In the genomic region with DNA sequence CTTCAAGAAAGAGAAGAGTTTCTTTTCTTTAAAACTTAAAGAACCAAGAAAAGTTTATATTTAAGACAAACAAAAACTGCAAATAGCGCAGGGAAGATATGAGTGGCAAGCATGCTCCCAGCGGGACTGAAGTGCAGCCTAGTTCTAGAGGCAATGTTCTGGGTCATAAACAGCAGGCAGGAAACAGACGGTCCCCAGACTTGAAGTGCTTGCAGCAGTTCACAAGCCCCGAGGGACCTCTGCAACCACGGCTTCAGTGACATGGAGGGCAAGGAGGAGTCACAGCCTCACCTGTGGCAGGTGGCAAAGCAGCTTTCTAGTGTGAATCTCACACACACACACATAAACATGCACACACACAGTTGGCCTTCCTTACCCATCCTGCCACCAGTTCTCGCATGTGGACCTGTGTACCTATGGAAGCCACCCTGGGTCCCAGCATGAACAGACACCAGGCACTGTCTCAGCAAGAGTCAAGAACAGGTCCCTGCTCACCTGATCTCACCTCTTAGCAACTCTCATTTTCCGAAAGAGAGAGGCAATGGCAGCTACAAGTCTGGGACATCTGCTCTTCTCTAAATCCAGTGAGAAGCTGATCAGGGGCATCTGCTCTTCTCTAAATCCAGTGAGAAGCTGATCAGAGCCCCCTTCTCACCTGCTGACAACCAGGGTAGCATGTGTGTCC, we compare ENCODE assay signal across 8 cellular contexts.
DNase-seq lines count a peak whose midpoint lies in the region; ATAC-seq and TF ChIP-seq lines count a peak whose summit lies in the region.

No MANE protein-coding gene starts in this region.

- intact Hi-C loops in activated naive CD4-positive, alpha-beta T cell treated with anti-CD3 and anti-CD28 coated beads for 36 hours (cut with micrococcal nuclease): loop anchor here (10.0 kb wide), 1 partner anchor 161 kb away; the partner anchor contains the start of gene EFNB2

- TF ChIP-seq CTCF in RWPE1 (conservative IDR thresholded peaks at IDR 0.05; ENCODE audit: low read depth): no peak

- no peak overlapping the region for H3K27ac Mint-ChIP-seq in activated naive CD4-positive, alpha-beta T cell treated with anti-CD3 and anti-CD28 coated beads for 36 hours
- H3K27ac Mint-ChIP-seq in effector memory CD8-positive, alpha-beta T cell: no peak overlapping the region

- peaks cover 3% of the 10 kb centered on the region for H3K4me1 Mint-ChIP-seq in activated naive CD4-positive, alpha-beta T cell treated with anti-CD3 and anti-CD28 coated beads for 36 hours (ENCODE audit: low read depth)
- H3K4me1 Mint-ChIP-seq in effector memory CD8-positive, alpha-beta T cell (ENCODE audit: low read depth in 2 of 2): no peaks in the 10 kb centered on the region

- no peaks in the 10 kb centered on the region for H3K36me3 Mint-ChIP-seq in activated naive CD4-positive, alpha-beta T cell treated with anti-CD3 and anti-CD28 coated beads for 36 hours (ENCODE audit: low read depth)
- no peaks in the 10 kb centered on the region for H3K36me3 Mint-ChIP-seq in effector memory CD8-positive, alpha-beta T cell (ENCODE audit: insufficient read depth)

- H3K9me3 Mint-ChIP-seq in activated naive CD4-positive, alpha-beta T cell treated with anti-CD3 and anti-CD28 coated beads for 36 hours: no peaks in the 10 kb centered on the region
- H3K9me3 Mint-ChIP-seq in effector memory CD8-positive, alpha-beta T cell: peaks cover 0 to 2% of the 10 kb centered on the region in 2 donors

- no peak overlapping the region for H3K4me3 Mint-ChIP-seq in activated naive CD4-positive, alpha-beta T cell treated with anti-CD3 and anti-CD28 coated beads for 36 hours
- no peak overlapping the region for H3K4me3 Mint-ChIP-seq in effector memory CD8-positive, alpha-beta T cell

- H3K27me3 Mint-ChIP-seq in activated naive CD4-positive, alpha-beta T cell treated with anti-CD3 and anti-CD28 coated beads for 36 hours (ENCODE audit: low read depth): peaks cover 17% of the 10 kb centered on the region
- H3K27me3 Mint-ChIP-seq in effector memory CD8-positive, alpha-beta T cell: peaks cover 0 to 2% of the 10 kb centered on the region in 2 donors

- POLR2A ChIA-PET in RWPE1 (lab: Yijun Ruan, JAX; ENCODE audit: low non-redundant PET): no interaction called here

- ATAC-seq in GM18517 (IDR thresholded peaks at IDR 0.05; ENCODE audit: unreplicated experiment): peak; percentile 68
- peak; percentile 61 for ATAC-seq in HG02623 (IDR thresholded peaks at IDR 0.05; ENCODE audit: unreplicated experiment)
- no peak for ATAC-seq in effector memory CD8-positive, alpha-beta T cell (replicated peaks)

- CTCF ChIA-PET in RWPE1 (lab: Yijun Ruan, JAX): no interaction called here
- CTCF ChIA-PET in activated naive CD4-positive, alpha-beta T cell treated with anti-CD3 and anti-CD28 coated beads for 36 hours (lab: Charles Lee): no interaction called here

- peak; percentile 63 for DNase-seq in NCI-H1694 (lab: John Stamatoyannopoulos, UW)
- peak; percentile 76 for DNase-seq in left kidney (ENCODE audit: low read depth, low spot score)
- no peak for DNase-seq in RWPE1 (ENCODE audit: low spot score)
- no peak for DNase-seq in activated naive CD4-positive, alpha-beta T cell treated with anti-CD3 and anti-CD28 coated beads for 36 hours
- no peak for DNase-seq in activated naive CD4-positive, alpha-beta T cell treated with Interleukin-2 at 50 U/mL for 16 hours
- DNase-seq in effector memory CD8-positive, alpha-beta T cell: no peak

- H3K27ac ChIP-seq in RWPE1: no peak overlapping the region

Comparison
In these comparisons a context has a peak if more than half of its experiments do, and no peak if none do; other contexts are left out.
1. DNase-seq: peak in NCI-H1694 (single experiment) and left kidney (single experiment); none in RWPE1 (single experiment), activated naive CD4-positive, alpha-beta T cell treated with anti-CD3 and anti-CD28 coated beads for 36 hours (single experiment), activated naive CD4-positive, alpha-beta T cell treated with Interleukin-2 at 50 U/mL for 16 hours (single experiment) and effector memory CD8-positive, alpha-beta T cell (0 of 3).